ENCODE assay signal across 11 cellular contexts in genomic region chr17:1834378-1835149, GRCh38. TPM values are rescaled to one million over a fixed set of nuclear protein-coding genes. Genes with fewer than 3 reads are reported as not detected.
DNase-seq lines count a peak whose midpoint lies in the region; ATAC-seq and TF ChIP-seq lines count a peak whose summit lies in the region.
"Had no signal": no experiment of that assay in that cellular context is flagged by ENCODE, and none has a peak within 500 bp of the region (broad histone marks: within the 10 kb centered on the region; RNA-seq: fewer than 3 reads in every experiment).

No MANE protein-coding gene starts in this region.

- no peak overlapping the region for H3K9ac ChIP-seq in OCI-LY1 (ENCODE audit: low read length)

- H2AFZ ChIP-seq in OCI-LY1 (ENCODE audit: low read length): no peak overlapping the region

- no peak for TF ChIP-seq CTCF in OCI-LY1 (IDR thresholded peaks at IDR 0.05; ENCODE audit: low read length)

- 0 out of 2 replicates have a peak, but pooled peaks cover 2% of the 10 kb centered on the region for H4K20me1 ChIP-seq in OCI-LY1 (ENCODE audit: insufficient read depth, low read length)

- no peaks in the 10 kb centered on the region for H3F3A ChIP-seq in OCI-LY1 (ENCODE audit: insufficient read depth, low read length)

- no peaks in the 10 kb centered on the region for H3K9me2 ChIP-seq in OCI-LY1 (ENCODE audit: low read depth, low read length)

- no peaks in the 10 kb centered on the region for H3K27me3 ChIP-seq in OCI-LY1 (ENCODE audit: insufficient read depth, low read length)
- H3K27me3 ChIP-seq: vagina had no signal

- peaks cover 44% of the 10 kb centered on the region for H3K4me1 ChIP-seq in OCI-LY1 (ENCODE audit: insufficient read depth, low read length, severe bottlenecking)

- ATAC-seq in activated CD4-positive, CD25-positive, alpha-beta regulatory T cell treated with anti-CD3 and anti-CD28 coated beads, Interleukin-2, amount 50 U/mL, for 24 hours: peak; percentile 74 to 80
- ATAC-seq in HG02642 (IDR thresholded peaks at IDR 0.05; ENCODE audit: poor library complexity, unreplicated experiment) (peak; percentile 55), Right ventricle myocardium superior (ENCODE audit: poor library complexity) (no peak), GM18870 (IDR thresholded peaks at IDR 0.05; ENCODE audit: unreplicated experiment) (no peak)
- ATAC-seq: left cardiac atrium had no signal

- intact Hi-C loops in Right ventricle myocardium superior (cut with DNase I): no loop called here

- H3K36me3 ChIP-seq in OCI-LY1 (ENCODE audit: insufficient read depth, low read length): peaks cover 49% of the 10 kb centered on the region

- H3K27ac ChIP-seq in OCI-LY1 (ENCODE audit: low read depth, low read length, poor library complexity, severe bottlenecking): peak overlapping the region; percentile 29
- H3K27ac ChIP-seq: vagina had no signal

- no peak overlapping the region for H3K4me3 ChIP-seq in OCI-LY1 (ENCODE audit: low read depth, low read length, poor library complexity, severe bottlenecking)
- H3K4me3 ChIP-seq: vagina had no signal

- DNase-seq in activated CD4-positive, CD25-positive, alpha-beta regulatory T cell treated with anti-CD3 and anti-CD28 coated beads, Interleukin-2, amount 50 U/mL, for 72 hours: no peak
- DNase-seq in stimulated activated CD4-positive, alpha-beta T cell treated with anti-CD3 and anti-CD28 coated beads, Interleukin-1b, Interleukin-23, amount 100 ng/mL, for 48 hours: peak; percentile 40
- DNase-seq in Right ventricle myocardium superior: no peak
- no peak for DNase-seq in NCI-H1417 (lab: John Stamatoyannopoulos, UW)
- DNase-seq: left cardiac atrium, NCI-H1694 treated with DMSO at 0.1 percent for 48 hours had no signal

- peaks cover 85% of the 10 kb centered on the region for H3K79me2 ChIP-seq in OCI-LY1 (ENCODE audit: insufficient read depth, low read length)

- no peaks in the 10 kb centered on the region for H3K9me3 ChIP-seq in OCI-LY1 (ENCODE audit: low read length)
- H3K9me3 ChIP-seq: vagina had no signal

- H3K4me2 ChIP-seq in OCI-LY1 (ENCODE audit: low read length): peak overlapping the region; percentile 36

RNA-seq across cellular contexts. Expression of gene RPA1, which starts 4.8 kb away (rescaled TPM):
- total RNA-seq in Right ventricle myocardium superior: 54.0 TPM

RNA-seq across cellular contexts. Expression of gene SMYD4, which starts 4.9 kb away (rescaled TPM):
- 8.6 TPM for total RNA-seq in Right ventricle myocardium superior

Comparison
In these comparisons a context has a peak if more than half of its experiments do, and no peak if none do; other contexts are left out.
1. ATAC-seq: peak in activated CD4-positive, CD25-positive, alpha-beta regulatory T cell treated with anti-CD3 and anti-CD28 coated beads, Interleukin-2, amount 50 U/mL, for 24 hours (2 of 2) and HG02642 (single experiment); none in Right ventricle myocardium superior (single experiment) and GM18870 (single experiment).